Comparison of ENCODE assay signal across 8 cellular contexts in the genomic region with DNA sequence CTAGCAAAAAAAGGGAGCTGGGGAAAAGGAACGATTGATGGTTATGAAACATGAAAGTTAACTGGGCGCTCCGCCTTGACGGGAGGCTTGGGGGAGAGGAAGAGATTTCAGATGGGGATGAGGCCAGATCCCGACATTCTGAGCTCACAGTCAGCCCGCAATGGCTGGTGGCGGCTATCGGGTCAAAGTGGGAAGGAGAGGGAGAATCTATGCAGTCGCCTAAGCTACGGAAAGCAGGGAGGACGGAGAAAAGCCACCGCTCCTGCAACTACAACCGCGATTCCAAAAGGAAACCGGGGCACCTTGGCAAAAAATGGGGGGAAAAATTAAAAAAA. TPM values are rescaled to one million over a fixed set of nuclear protein-coding genes. Genes with fewer than 3 reads are reported as not detected.
DNase-seq lines count a peak whose midpoint lies in the region; ATAC-seq, FAIRE-seq and TF ChIP-seq lines count a peak whose summit lies in the region.

No MANE protein-coding gene starts in this region.

- H3K27me3 ChIP-seq in right atrium auricular region (no peaks in the 10 kb centered on the region), small intestine (ENCODE audit: control insufficient read depth in 2 of 2, insufficient read depth in 2 of 2, low read length in 2 of 2) (no peaks in the 10 kb centered on the region)

- no peaks in the 10 kb centered on the region for H3K9me3 Mint-ChIP-seq in activated CD8-positive, alpha-beta T cell treated with anti-CD3 and anti-CD28 coated beads for 36 hours

- DNase-seq in SIG-M5 treated with dmso at 0.1 percent for 504 hours (lab: John Stamatoyannopoulos, UW; ENCODE audit: unreplicated experiment) (peak; percentile 62), SIG-M5 (lab: John Stamatoyannopoulos, UW) (no peak), right atrium auricular region (ENCODE audit: low spot score) (no peak), small intestine (no peak), frontal cortex (ENCODE audit: low spot score in 2 of 2) (no peak)
- no peak for DNase-seq in activated CD8-positive, alpha-beta T cell treated with anti-CD3 and anti-CD28 coated beads for 36 hours

- WGBS in small intestine, 3 donors: 0 to 1% (median 1%) methylated on average over 15 of the region's 15 CpGs

- no peaks in the 10 kb centered on the region for H3K36me3 ChIP-seq in right atrium auricular region
- H3K36me3 ChIP-seq in small intestine (ENCODE audit: control insufficient read depth in 2 of 2, insufficient read depth in 2 of 2, low read length in 2 of 2): no peaks in the 10 kb centered on the region

- no peak for ATAC-seq in activated CD8-positive, alpha-beta T cell treated with anti-CD3 and anti-CD28 coated beads for 36 hours
- ATAC-seq in GM21447 (IDR thresholded peaks at IDR 0.05; ENCODE audit: unreplicated experiment) (no peak), HG02610 (IDR thresholded peaks at IDR 0.05; ENCODE audit: unreplicated experiment) (no peak)

- CTCF ChIA-PET in activated CD8-positive, alpha-beta T cell treated with anti-CD3 and anti-CD28 coated beads for 36 hours (lab: Charles Lee): interaction anchor here (1.0 to 3.0 kb wide), 8 partner anchors 9 to 349 kb away, joined by 3 to 18 read pairs (median 10); no protein-coding TSS in a partner anchor

- FAIRE-seq in small intestine (lab: Jason Lieb, UNC) (no peak), frontal cortex (lab: Jason Lieb, UNC) (no peak)

- no peaks in the 10 kb centered on the region for H3K27me3 Mint-ChIP-seq in activated CD8-positive, alpha-beta T cell treated with anti-CD3 and anti-CD28 coated beads for 36 hours

- H3K27ac Mint-ChIP-seq in activated CD8-positive, alpha-beta T cell treated with anti-CD3 and anti-CD28 coated beads for 36 hours: peak overlapping the region; percentile 99

- H3K4me3 Mint-ChIP-seq in activated CD8-positive, alpha-beta T cell treated with anti-CD3 and anti-CD28 coated beads for 36 hours: peak overlapping the region; percentile 96

- H3K4me1 Mint-ChIP-seq in activated CD8-positive, alpha-beta T cell treated with anti-CD3 and anti-CD28 coated beads for 36 hours (ENCODE audit: low read depth): peaks cover 48% of the 10 kb centered on the region

- TF ChIP-seq CTCF in activated CD8-positive, alpha-beta T cell treated with anti-CD3 and anti-CD28 coated beads for 36 hours (IDR thresholded peaks at IDR 0.05): no peak
- TF ChIP-seq CTCF in right atrium auricular region (IDR thresholded peaks at IDR 0.05): no peak

- H3K4me1 ChIP-seq in right atrium auricular region (peaks cover 0 to 41% of the 10 kb centered on the region in 2 donors), small intestine (ENCODE audit: control insufficient read depth in 2 of 2, insufficient read depth in 1 of 2, low read depth in 1 of 2, low read length in 1 of 2) (peaks cover 3 to 5% of the 10 kb centered on the region in 2 donors)

- H3K36me3 Mint-ChIP-seq in activated CD8-positive, alpha-beta T cell treated with anti-CD3 and anti-CD28 coated beads for 36 hours (ENCODE audit: low read depth): peaks cover 42% of the 10 kb centered on the region

- POLR2A ChIA-PET in activated CD8-positive, alpha-beta T cell treated with anti-CD3 and anti-CD28 coated beads for 36 hours (lab: Charles Lee): interaction anchor here (0.7 to 3.8 kb wide), 27 partner anchors 8 to 733 kb away, joined by 3 to 61 read pairs (median 4); a partner anchor contains a TSS

- peak overlapping the region; percentile 90 to 95 for H3K27ac ChIP-seq in right atrium auricular region
- H3K27ac ChIP-seq in small intestine (ENCODE audit: low read depth in 1 of 2, low read length in 1 of 2): peak overlapping the region; percentile 80 to 94

- intact Hi-C loops in activated CD8-positive, alpha-beta T cell treated with anti-CD3 and anti-CD28 coated beads for 36 hours (cut with micrococcal nuclease): loop anchor here (10.0 kb wide), 3 partner anchors 158 to 258 kb away; a partner anchor contains a TSS

- no peaks in the 10 kb centered on the region for H3K9me3 ChIP-seq in right atrium auricular region
- no peaks in the 10 kb centered on the region for H3K9me3 ChIP-seq in small intestine (ENCODE audit: control insufficient read depth, low read depth)

- H3K4me3 ChIP-seq in right atrium auricular region (peak overlapping the region; percentile 85 to 88), small intestine (ENCODE audit: low read depth in 1 of 2, low read length in 2 of 2) (peak overlapping the region; percentile 67 to 71)

RNA-seq across cellular contexts. Expression of a gene that starts 0.5 kb away (rescaled TPM):
- 100 to 1,000 TPM in 1 of 2 experiments, 10 to 100 TPM in 1; 96.9 to 101 TPM for total RNA-seq in activated CD8-positive, alpha-beta T cell treated with anti-CD3 and anti-CD28 coated beads for 36 hours
- total RNA-seq in right atrium auricular region: 10 to 100 TPM; 21.0 to 33.7 TPM
- 1 to 10 TPM; 1.6 to 7.7 (median 2.7) TPM for polyA plus RNA-seq in small intestine
- 96.2 TPM for total RNA-seq in frontal cortex

RNA-seq across cellular contexts. Expression of a gene that starts 0.8 kb away (rescaled TPM):
- 10 to 100 TPM; 28.1 to 31.0 TPM for total RNA-seq in activated CD8-positive, alpha-beta T cell treated with anti-CD3 and anti-CD28 coated beads for 36 hours
- 10 to 100 TPM in 1 of 2 donors, 1 to 10 TPM in 1; 7.8 to 13.9 TPM for total RNA-seq in right atrium auricular region
- polyA plus RNA-seq in small intestine: 10 to 100 TPM; 11.1 to 12.5 (median 12.2) TPM
- total RNA-seq in frontal cortex: 20.4 TPM

RNA-seq across cellular contexts. Expression of a gene that starts 39.2 kb away (rescaled TPM):
- total RNA-seq in activated CD8-positive, alpha-beta T cell treated with anti-CD3 and anti-CD28 coated beads for 36 hours: 100 to 1,000 TPM; 108 to 111 TPM
- 10 to 100 TPM; 82.5 to 89.4 TPM for total RNA-seq in right atrium auricular region
- 10 to 100 TPM; 55.2 to 69.4 (median 62.4) TPM for polyA plus RNA-seq in small intestine
- 68.1 TPM for total RNA-seq in frontal cortex
